Comparison of ENCODE assay signal across 8 cellular contexts in genomic region chr7:75077552-75077951, GRCh38. TPM values are rescaled to one million over a fixed set of nuclear protein-coding genes. Genes with fewer than 3 reads are reported as not detected.
A peak's percentile ranks its signal among the peaks of the same experiment; 100 is the strongest.
DNase-seq lines count a peak whose midpoint lies in the region; ATAC-seq, FAIRE-seq and TF ChIP-seq lines count a peak whose summit lies in the region.
"Not testable (repeated sequence)": the region's sequence is repeated elsewhere in the genome, so short reads cannot be mapped to it uniquely, and the experiment has no call there.

No MANE protein-coding gene starts in this region.

- in situ Hi-C loops in Panc1 (cut with HindIII; ENCODE audit: low pct_unique_long_range_greater_than_20kb, low sequenced_read_pairs); GM12878 (cut with MboI): not testable (repeated sequence)

- H3K9me3 Mint-ChIP-seq in activated CD4-positive, alpha-beta memory T cell treated with anti-CD3 and anti-CD28 coated beads for 36 hours; progenitor cell of endocrine pancreas (ENCODE audit: low read depth): not testable (repeated sequence)

- POLR2A ChIA-PET in Panc1 (lab: Charles Lee); activated CD4-positive, alpha-beta memory T cell treated with anti-CD3 and anti-CD28 coated beads for 36 hours (lab: Charles Lee); GM12878 (lab: Charles Lee): not testable (repeated sequence)

- TF ChIP-seq POLR2A in NB4 (IDR thresholded peaks at IDR 0.05; ENCODE audit: extremely low read depth, insufficient read length); GM12878 (IDR thresholded peaks at IDR 0.05; ENCODE audit: low read depth, low read length): not testable (repeated sequence)

- not testable (repeated sequence) for H3K9ac ChIP-seq in GM12878 (ENCODE audit: control insufficient read depth, insufficient read depth, low read length)

- H3K4me3 ChIP-seq in NB4 (ENCODE audit: low read depth, low read length); Panc1 (ENCODE audit: low read depth in 2 of 2, low read length in 2 of 2); GM12878: not testable (repeated sequence)

- H3K79me2 ChIP-seq in GM12878 (ENCODE audit: control insufficient read depth, insufficient read depth, low read length), result peaks cover 11% of the 10 kb centered on the region

- H3K36me3 ChIP-seq in Panc1 (ENCODE audit: control insufficient read depth, insufficient read depth, low read length); GM12878 (ENCODE audit: control insufficient read depth in 2 of 2, insufficient read depth in 2 of 2, low read length in 1 of 2): not testable (repeated sequence)

- DNase-seq in DMS153 treated with DMSO at 0.1 percent for 48 hours (lab: John Stamatoyannopoulos, UW; ENCODE audit: unreplicated experiment), result peak; percentile 36
- not testable (repeated sequence) for DNase-seq in NB4 (ENCODE audit: low read depth); Panc1 (ENCODE audit: low read depth, low spot score); GM12878 (ENCODE audit: low read depth, low spot score)
- peak; percentile 86 for DNase-seq in activated CD4-positive, alpha-beta memory T cell treated with anti-CD3 and anti-CD28 coated beads for 36 hours
- peak; percentile 77 for DNase-seq in left ventricle myocardium superior
- peak; percentile 53 for DNase-seq in progenitor cell of endocrine pancreas (ENCODE audit: low spot score, unreplicated experiment)
- DNase-seq in stimulated activated naive CD4-positive, alpha-beta T cell treated with Interleukin-2 at 50 U/mL for 16 hours (lab: John Stamatoyannopoulos, UW), result peak; percentile 58

- peak; percentile 54 for TF ChIP-seq RAD21 in GM12878 (IDR thresholded peaks at IDR 0.05; ENCODE audit: insufficient read depth, low read depth, low read length)

- not testable (repeated sequence) for H3K27me3 Mint-ChIP-seq in activated CD4-positive, alpha-beta memory T cell treated with anti-CD3 and anti-CD28 coated beads for 36 hours; progenitor cell of endocrine pancreas

- not testable (repeated sequence) for H3K27ac Mint-ChIP-seq in activated CD4-positive, alpha-beta memory T cell treated with anti-CD3 and anti-CD28 coated beads for 36 hours; progenitor cell of endocrine pancreas

- FAIRE-seq in GM12878 (lab: Jason Lieb, UNC), result peak; percentile 93

- H3K27ac ChIP-seq in Panc1 (ENCODE audit: low read length); GM12878 (ENCODE audit: control insufficient read depth, insufficient read depth): not testable (repeated sequence)

- H3K4me2 ChIP-seq in GM12878 (ENCODE audit: control insufficient read depth, insufficient read depth), result not testable (repeated sequence)

- TF ChIP-seq CTCF in NB4 (IDR thresholded peaks at IDR 0.05; ENCODE audit: low read depth, low read length), result peak; percentile 24
- TF ChIP-seq CTCF in Panc1 (IDR thresholded peaks at IDR 0.05), result not testable (repeated sequence)
- TF ChIP-seq CTCF in GM12878 (IDR thresholded peaks at IDR 0.05 in 2 of 3, conservative IDR thresholded peaks at IDR 0.05 in 1 of 3; ENCODE audit: control insufficient read depth in 2 of 3, extremely low read depth in 1 of 3, insufficient read depth in 1 of 3, low read depth in 3 of 3, low read length in 3 of 3), result peak; percentile 21 to 32 (median 28); a peak in 4 of 6 replicates
- TF ChIP-seq CTCF in progenitor cell of endocrine pancreas (IDR thresholded peaks at IDR 0.05; ENCODE audit: unreplicated experiment), result peak; percentile 65

- intact Hi-C loops in Panc1 (cut with micrococcal nuclease; ENCODE audit: unreplicated experiment); left ventricle myocardium superior (cut with micrococcal nuclease): not testable (repeated sequence)
- intact Hi-C loops in activated CD4-positive, alpha-beta memory T cell treated with anti-CD3 and anti-CD28 coated beads for 36 hours (cut with micrococcal nuclease), result loop anchor here (10.0 kb wide), 1 partner anchor 357 kb away; no protein-coding TSS in a partner anchor
- intact Hi-C loops in GM12878 (cut with micrococcal nuclease; ENCODE audit: unreplicated experiment), result loop anchor here (10.0 kb wide), 2 partner anchors 357 to 677 kb away; no protein-coding TSS in a partner anchor

- TF ChIP-seq EP300 in GM12878 (IDR thresholded peaks at IDR 0.05; ENCODE audit: borderline replicate concordance in 1 of 2, control insufficient read depth in 1 of 2, low read depth in 2 of 2, low read length in 2 of 2), result not testable (repeated sequence)

- CTCF ChIA-PET in Panc1 (lab: Charles Lee), result not testable (repeated sequence)
- CTCF ChIA-PET in activated CD4-positive, alpha-beta memory T cell treated with anti-CD3 and anti-CD28 coated beads for 36 hours (lab: Charles Lee), result interaction anchor here (0.7 kb wide), 1 partner anchor 565 kb away, joined by 4 read pairs; no protein-coding TSS in a partner anchor
- CTCF ChIA-PET in GM12878 (lab: Yijun Ruan, JAX), result interaction anchor here (0.6 to 0.7 kb wide), 3 partner anchors 12 to 943 kb away, joined by 3 to 7 read pairs (median 4); no protein-coding TSS in a partner anchor

- WGBS in GM12878 (ENCODE audit: insufficient coverage, insufficient replicate concordance, low lambda C conversion rate, missing lambda C conversion rate), result 12% methylated on average over 5 of the region's 5 CpGs

- ATAC-seq in Panc1 (peak; percentile 39), GM12878 (peak; percentile 35)
- not testable (repeated sequence) for ATAC-seq in left ventricle myocardium superior

- H3K4me3 Mint-ChIP-seq in activated CD4-positive, alpha-beta memory T cell treated with anti-CD3 and anti-CD28 coated beads for 36 hours; progenitor cell of endocrine pancreas (ENCODE audit: low read depth): not testable (repeated sequence)

- RAD21 ChIA-PET in GM12878 (lab: Charles Lee; ENCODE audit: unreplicated experiment), result not testable (repeated sequence)

- H3K36me3 Mint-ChIP-seq in activated CD4-positive, alpha-beta memory T cell treated with anti-CD3 and anti-CD28 coated beads for 36 hours; progenitor cell of endocrine pancreas (ENCODE audit: insufficient read depth): not testable (repeated sequence)

- BruUV-seq in Panc1 (replicated peaks; lab: Mats Ljungman, UMichigan); GM12878 (replicated peaks; lab: Mats Ljungman, UMichigan): not testable (repeated sequence)

- not testable (repeated sequence) for H4K20me1 ChIP-seq in GM12878 (ENCODE audit: control insufficient read depth, insufficient read depth)

- not testable (repeated sequence) for H3K4me1 ChIP-seq in Panc1 (ENCODE audit: control insufficient read depth, insufficient read depth, low read length); GM12878 (ENCODE audit: control insufficient read depth, insufficient read depth, low read length)

- not testable (repeated sequence) for H3K27me3 ChIP-seq in Panc1 (ENCODE audit: control insufficient read depth, insufficient read depth, low read length); GM12878 (replicated peaks in 1 of 2; ENCODE audit: control insufficient read depth in 2 of 2, insufficient read depth in 2 of 2, low read length in 1 of 2)

- SMC1A ChIA-PET in GM12878 (lab: Charles Lee; ENCODE audit: uncharacterized antibody, unreplicated experiment), result interaction anchor here (1.1 kb wide), 1 partner anchor 685 kb away, joined by 4 read pairs; no protein-coding TSS in a partner anchor

- H2AFZ ChIP-seq in GM12878 (ENCODE audit: control insufficient read depth, low read depth, low read length), result not testable (repeated sequence)

- not testable (repeated sequence) for H3K4me1 Mint-ChIP-seq in activated CD4-positive, alpha-beta memory T cell treated with anti-CD3 and anti-CD28 coated beads for 36 hours (ENCODE audit: low read depth); progenitor cell of endocrine pancreas (ENCODE audit: low read depth)

- H3K9me3 ChIP-seq in Panc1 (ENCODE audit: control insufficient read depth, insufficient read depth, low read depth, low read length); GM12878 (replicated peaks; ENCODE audit: control insufficient read depth, insufficient read depth, low read length): not testable (repeated sequence)

RNA-seq across cellular contexts. Expression of gene RCC1L, which starts 4.0 kb away (rescaled TPM):
- total RNA-seq in Panc1 (2021; ENCODE audit: unreplicated experiment) (82.0 TPM), GM12878 (2014; rRNA removed) (65.6 and 74.1 TPM in 2 replicates), GM12878 (2014; rRNA removed; fragmentation: Illumina TruSeq; extraction: Trizol) (43.2 and 45.9 TPM in 2 replicates), GM12878 (2021) (65.4 and 70.4 TPM in 2 replicates), left ventricle myocardium superior (49.3 TPM), progenitor cell of endocrine pancreas (41.1 and 43.9 TPM in 2 replicates)
- polyA plus RNA-seq in Panc1 (2012; ENCODE audit: insufficient read length), result 78.0 TPM
- 10 to 100 TPM; 46.1 to 47.3 TPM for total RNA-seq in activated CD4-positive, alpha-beta memory T cell treated with anti-CD3 and anti-CD28 coated beads for 36 hours
- 30.0 and 34.7 TPM in 2 replicates for total RNA-seq in GM12878 (2013; cell fraction: nucleolus; rRNA removed)
- polyA plus RNA-seq in GM12878 (2011; ENCODE audit: low read depth), result 30.4 TPM
- polyA plus RNA-seq in GM12878 (2011; rRNA removed) (44.5 and 60.5 TPM in 2 replicates), GM12878 (2014; fragmentation: Illumina TruSeq; extraction: Trizol) (40.1 and 57.8 TPM in 2 replicates), GM12878 (2014; fragmentation: Nextera tagmentation; extraction: Ambion mirVana) (1 to 10 TPM; 1.2 to 4.5 TPM), GM12878 (2014; rRNA removed) (57.6 and 62.9 TPM in 2 replicates), GM12878 (2016; fragmentation: Nextera tagmentation; extraction: Ambion mirVana) (10 to 100 TPM; 68.7 to 74.4 TPM)
- 41.7 and 44.8 TPM in 2 replicates for polyA plus RNA-seq in GM12878 (2011; cell fraction: cytosol; rRNA removed)
- polyA plus RNA-seq in GM12878 (2011; cell fraction: nucleus; rRNA removed), result 28.7 and 39.5 TPM in 2 replicates
- polyA plus RNA-seq in GM12878 (2012), result 40.4 and 42.7 TPM in 2 replicates
- polyA minus RNA-seq in GM12878 (2011; rRNA and poly(A)+ RNA removed), result 31.9 and 35.1 TPM in 2 replicates
- polyA minus RNA-seq in GM12878 (2011; cell fraction: cytosol; rRNA and poly(A)+ RNA removed), result 8.2 and 9.4 TPM in 2 replicates
- polyA minus RNA-seq in GM12878 (2011; cell fraction: nucleus; rRNA and poly(A)+ RNA removed), result 8.5 and 11.3 TPM in 2 replicates

RNA-seq across cellular contexts. Expression of gene GTF2IRD2B, which starts 14.8 kb away (rescaled TPM):
- total RNA-seq in Panc1 (2021; ENCODE audit: unreplicated experiment) (44.0 TPM), GM12878 (2014; rRNA removed) (19.0 and 20.4 TPM in 2 replicates), GM12878 (2014; rRNA removed; fragmentation: Illumina TruSeq; extraction: Trizol) (9.9 and 12.6 TPM in 2 replicates), GM12878 (2021) (14.3 and 21.9 TPM in 2 replicates), left ventricle myocardium superior (30.8 TPM), progenitor cell of endocrine pancreas (57.5 and 65.5 TPM in 2 replicates)
- polyA plus RNA-seq in Panc1 (2012; ENCODE audit: insufficient read length), result 37.3 TPM
- 1 to 10 TPM; 5.3 to 6.0 TPM for total RNA-seq in activated CD4-positive, alpha-beta memory T cell treated with anti-CD3 and anti-CD28 coated beads for 36 hours
- 46.5 and 56.8 TPM in 2 replicates for total RNA-seq in GM12878 (2013; cell fraction: nucleolus; rRNA removed)
- 6.9 TPM for polyA plus RNA-seq in GM12878 (2011; ENCODE audit: low read depth)
- polyA plus RNA-seq in GM12878 (2011; rRNA removed) (12.8 and 15.7 TPM in 2 replicates), GM12878 (2014; fragmentation: Illumina TruSeq; extraction: Trizol) (7.3 and 13.3 TPM in 2 replicates), GM12878 (2014; fragmentation: Nextera tagmentation; extraction: Ambion mirVana) (1 to 10 TPM in 1 of 2 experiments, under 1 TPM in 1; 0.56 to 3.4 TPM), GM12878 (2014; rRNA removed) (22.3 and 26.9 TPM in 2 replicates), GM12878 (2016; fragmentation: Nextera tagmentation; extraction: Ambion mirVana) (10 to 100 TPM; 28.9 to 34.2 TPM)
- 9.3 and 12.3 TPM in 2 replicates for polyA plus RNA-seq in GM12878 (2011; cell fraction: cytosol; rRNA removed)
- polyA plus RNA-seq in GM12878 (2011; cell fraction: nucleus; rRNA removed), result 15.0 and 21.0 TPM in 2 replicates
- polyA plus RNA-seq in GM12878 (2012), result 15.2 and 15.9 TPM in 2 replicates
- 8.9 and 16.6 TPM in 2 replicates for polyA minus RNA-seq in GM12878 (2011; rRNA and poly(A)+ RNA removed)
- 3.9 and 6.5 TPM in 2 replicates for polyA minus RNA-seq in GM12878 (2011; cell fraction: cytosol; rRNA and poly(A)+ RNA removed)
- 8.2 and 14.2 TPM in 2 replicates for polyA minus RNA-seq in GM12878 (2011; cell fraction: nucleus; rRNA and poly(A)+ RNA removed)
